16 cellular contexts compared by ENCODE assay signal in the genomic region with DNA sequence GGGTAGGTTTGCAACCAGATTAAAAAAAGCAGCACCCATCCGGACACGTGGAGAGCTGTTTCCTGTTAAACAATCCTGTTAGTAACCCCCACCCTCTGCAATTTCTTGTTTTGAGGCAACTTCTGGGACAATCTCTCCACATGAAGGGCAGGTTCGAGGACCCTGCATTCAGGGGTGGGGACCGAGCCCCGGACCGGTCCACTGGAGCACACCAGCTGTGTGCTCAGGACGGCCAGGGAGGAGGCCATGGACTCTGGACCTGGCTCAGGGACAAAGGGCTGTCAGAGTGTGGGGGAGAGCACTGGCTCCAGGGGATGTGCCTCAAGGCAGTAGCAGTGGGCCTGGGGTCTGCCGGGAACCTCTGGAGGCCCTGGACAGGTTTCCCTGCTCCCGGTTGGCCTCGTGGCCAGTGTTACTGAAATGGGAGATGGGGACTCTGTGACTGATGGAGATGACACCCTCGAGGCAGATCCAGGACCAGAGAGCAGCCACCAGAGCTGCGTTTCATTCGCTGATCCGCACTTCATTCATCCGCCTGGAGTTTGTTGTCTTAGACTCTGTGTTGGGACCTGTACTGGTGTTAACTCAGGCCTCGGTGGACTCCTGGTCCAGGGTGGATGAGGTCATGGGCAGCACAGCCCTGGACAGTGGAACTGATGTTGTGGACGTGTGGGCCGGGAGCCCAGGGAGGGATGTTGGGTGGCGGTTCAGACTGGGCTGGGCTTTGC. TPM values are rescaled to one million over a fixed set of nuclear protein-coding genes. Genes with fewer than 3 reads are reported as not detected.
DNase-seq lines count a peak whose midpoint lies in the region; ATAC-seq and TF ChIP-seq lines count a peak whose summit lies in the region.
"Had no signal": no experiment of that assay in that cellular context is flagged by ENCODE, and none has a peak within 500 bp of the region (broad histone marks: within the 10 kb centered on the region; RNA-seq: fewer than 3 reads in every experiment).

No MANE protein-coding gene starts in this region.

- peak overlapping the region; percentile 21 for H2AFZ ChIP-seq in parathyroid adenoma
- H2AFZ ChIP-seq: hepatocyte had no signal

- no peak for TF ChIP-seq POLR2A in erythroblast (IDR thresholded peaks at IDR 0.05; ENCODE audit: low read length)

- H3K79me2 ChIP-seq in parathyroid adenoma = no peaks in the 10 kb centered on the region
- H3K79me2 ChIP-seq: hepatocyte had no signal

- peaks cover 22% of the 10 kb centered on the region for H3K27me3 Mint-ChIP-seq in activated CD4-positive, alpha-beta T cell treated with anti-CD3 and anti-CD28 coated beads, Interleukin-2, amount 10 ng/mL, durations not matched to agents 24 days and 14 days
- H3K27me3 Mint-ChIP-seq in activated CD4-positive, alpha-beta T cell treated with anti-CD3 and anti-CD28 coated beads for 36 hours = peaks cover 3% of the 10 kb centered on the region

- peak overlapping the region; percentile 58 for H3K27ac ChIP-seq in parathyroid adenoma
- H3K27ac ChIP-seq: hepatocyte, uterus had no signal

- no peaks in the 10 kb centered on the region for H3K36me3 ChIP-seq in parathyroid adenoma (ENCODE audit: control insufficient read depth, insufficient read depth, low read length)
- H3K36me3 ChIP-seq: uterus had no signal

- CTCF ChIA-PET in activated CD4-positive, alpha-beta T cell treated with anti-CD3 and anti-CD28 coated beads for 36 hours (lab: Charles Lee) = no interaction called here

- H3K4me1 Mint-ChIP-seq in activated CD4-positive, alpha-beta T cell treated with anti-CD3 and anti-CD28 coated beads, Interleukin-2, amount 10 ng/mL, durations not matched to agents 24 days and 14 days = peaks cover 8% of the 10 kb centered on the region
- peaks cover 12% of the 10 kb centered on the region for H3K4me1 Mint-ChIP-seq in activated CD4-positive, alpha-beta T cell treated with anti-CD3 and anti-CD28 coated beads for 36 hours

- peaks cover 5% of the 10 kb centered on the region for H3K36me3 Mint-ChIP-seq in activated CD4-positive, alpha-beta T cell treated with anti-CD3 and anti-CD28 coated beads, Interleukin-2, amount 10 ng/mL, durations not matched to agents 24 days and 14 days (ENCODE audit: low read depth)
- peaks cover 3% of the 10 kb centered on the region for H3K36me3 Mint-ChIP-seq in activated CD4-positive, alpha-beta T cell treated with anti-CD3 and anti-CD28 coated beads for 36 hours (ENCODE audit: low read depth)

- intact Hi-C loops in activated CD4-positive, alpha-beta T cell treated with anti-CD3 and anti-CD28 coated beads, Interleukin-2, amount 10 ng/mL, durations not matched to agents 24 days and 14 days (cut with micrococcal nuclease) = no loop called here
- intact Hi-C loops in activated CD4-positive, alpha-beta T cell treated with anti-CD3 and anti-CD28 coated beads for 36 hours (cut with DNase I, micrococcal nuclease) = no loop called here
- intact Hi-C loops in left colon (cut with DNase I, micrococcal nuclease) = no loop called here

- POLR2A ChIA-PET in activated CD4-positive, alpha-beta T cell treated with anti-CD3 and anti-CD28 coated beads for 36 hours (lab: Charles Lee) = interaction anchor here (0.6 kb wide), 1 partner anchor 1119 kb away, joined by 3 read pairs; a partner anchor contains a TSS

- H3K9ac ChIP-seq in parathyroid adenoma = no peak overlapping the region

- peaks cover 16% of the 10 kb centered on the region for H3K4me1 ChIP-seq in parathyroid adenoma

- H3K9me3 Mint-ChIP-seq in activated CD4-positive, alpha-beta T cell treated with anti-CD3 and anti-CD28 coated beads, Interleukin-2, amount 10 ng/mL, durations not matched to agents 24 days and 14 days = no peaks in the 10 kb centered on the region
- no peaks in the 10 kb centered on the region for H3K9me3 Mint-ChIP-seq in activated CD4-positive, alpha-beta T cell treated with anti-CD3 and anti-CD28 coated beads for 36 hours (ENCODE audit: low read depth)
- H3K9me3 Mint-ChIP-seq: nephron had no signal

- H3K27me3 ChIP-seq in parathyroid adenoma (ENCODE audit: control insufficient read depth, insufficient read depth, low read length) = no peaks in the 10 kb centered on the region

- peak overlapping the region; percentile 47 for H3K4me2 ChIP-seq in parathyroid adenoma (ENCODE audit: low read length)
- H3K4me2 ChIP-seq: hepatocyte had no signal

- no peak for TF ChIP-seq CTCF in parathyroid adenoma (IDR thresholded peaks at IDR 0.05)

- ATAC-seq in activated CD4-positive, alpha-beta T cell treated with anti-CD3 and anti-CD28 coated beads for 36 hours = no peak
- ATAC-seq in left colon = peak; percentile 44

- peak overlapping the region; percentile 53 for H3K27ac Mint-ChIP-seq in activated CD4-positive, alpha-beta T cell treated with anti-CD3 and anti-CD28 coated beads, Interleukin-2, amount 10 ng/mL, durations not matched to agents 24 days and 14 days
- no peak overlapping the region for H3K27ac Mint-ChIP-seq in activated CD4-positive, alpha-beta T cell treated with anti-CD3 and anti-CD28 coated beads for 36 hours

- H3K9me3 ChIP-seq in parathyroid adenoma (ENCODE audit: control insufficient read depth, low read length) = no peaks in the 10 kb centered on the region
- H3K9me3 ChIP-seq: uterus had no signal

- no peak overlapping the region for H3K4me3 ChIP-seq in parathyroid adenoma (ENCODE audit: low read depth, low read length)
- H3K4me3 ChIP-seq: hepatocyte, uterus had no signal

- no peak for DNase-seq in activated CD4-positive, alpha-beta T cell treated with anti-CD3 and anti-CD28 coated beads, Interleukin-2, amount 10 ng/mL, durations not matched to agents 24 days and 14 days
- DNase-seq in activated CD4-positive, alpha-beta T cell treated with anti-CD3 and anti-CD28 coated beads for 36 hours = no peak
- DNase-seq in Kasumi-1 (lab: John Stamatoyannopoulos, UW) (peak; percentile 38 to 42), left colon (no peak), foreskin melanocyte (no peak), erythroblast (lab: John Stamatoyannopoulos, UW) (no peak), NCI-H1436 treated with DMSO at 0.1 percent for 48 hours (lab: John Stamatoyannopoulos, UW) (no peak)
- DNase-seq: HCEC 1CT; NCI-H1930; NCI-H226; RPMI8226; stimulated activated CD4-positive, alpha-beta T cell treated with anti-CD3 and anti-CD28 coated beads, Interleukin-4, amount 100 ng/mL, for 4 hours; uterus had no signal

- no peak overlapping the region for H3K4me3 Mint-ChIP-seq in activated CD4-positive, alpha-beta T cell treated with anti-CD3 and anti-CD28 coated beads, Interleukin-2, amount 10 ng/mL, durations not matched to agents 24 days and 14 days
- no peak overlapping the region for H3K4me3 Mint-ChIP-seq in activated CD4-positive, alpha-beta T cell treated with anti-CD3 and anti-CD28 coated beads for 36 hours

RNA-seq across cellular contexts. Expression of a gene that starts 2.9 kb away (rescaled TPM):
- 46.6 and 56.0 TPM in 2 replicates for total RNA-seq in activated CD4-positive, alpha-beta T cell treated with anti-CD3 and anti-CD28 coated beads, Interleukin-2, amount 10 ng/mL, durations not matched to agents 24 days and 14 days
- 10 to 100 TPM; 17.3 to 18.7 TPM for total RNA-seq in activated CD4-positive, alpha-beta T cell treated with anti-CD3 and anti-CD28 coated beads for 36 hours
- total RNA-seq in left colon = under 1 TPM; 0.73 to 0.92 TPM

RNA-seq across cellular contexts. Expression of a gene that starts 12.2 kb away (rescaled TPM):
- total RNA-seq in activated CD4-positive, alpha-beta T cell treated with anti-CD3 and anti-CD28 coated beads, Interleukin-2, amount 10 ng/mL, durations not matched to agents 24 days and 14 days = 2,234 and 2,296 TPM in 2 replicates
- total RNA-seq in activated CD4-positive, alpha-beta T cell treated with anti-CD3 and anti-CD28 coated beads for 36 hours = 1,000 to 10,000 TPM; 2,518 to 3,038 TPM
- 1,000 to 10,000 TPM; 1,613 to 1,684 TPM for total RNA-seq in left colon

RNA-seq across cellular contexts. Expression of a gene that starts 40.8 kb away (rescaled TPM):
- not detected in 2 replicates for total RNA-seq in activated CD4-positive, alpha-beta T cell treated with anti-CD3 and anti-CD28 coated beads, Interleukin-2, amount 10 ng/mL, durations not matched to agents 24 days and 14 days
- total RNA-seq in activated CD4-positive, alpha-beta T cell treated with anti-CD3 and anti-CD28 coated beads for 36 hours = not detected
- total RNA-seq in left colon = 1 to 10 TPM in 1 of 2 donors, under 1 TPM in 1; 0.73 to 4.4 TPM

Comparison
In these comparisons a context has a peak if more than half of its experiments do, and no peak if none do; other contexts are left out.
1. DNase-seq: peak in Kasumi-1 (2 of 2); none in activated CD4-positive, alpha-beta T cell treated with anti-CD3 and anti-CD28 coated beads, Interleukin-2, amount 10 ng/mL, durations not matched to agents 24 days and 14 days (single experiment), activated CD4-positive, alpha-beta T cell treated with anti-CD3 and anti-CD28 coated beads for 36 hours (single experiment), left colon (0 of 2), foreskin melanocyte (single experiment), erythroblast (0 of 2) and NCI-H1436 treated with DMSO at 0.1 percent for 48 hours (single experiment).
2. RNA of a gene that starts 2.9 kb away (total RNA-seq): 46.6 to 56.0 TPM in activated CD4-positive, alpha-beta T cell treated with anti-CD3 and anti-CD28 coated beads, Interleukin-2, amount 10 ng/mL, durations not matched to agents 24 days and 14 days and 17.3 to 18.7 TPM in activated CD4-positive, alpha-beta T cell treated with anti-CD3 and anti-CD28 coated beads for 36 hours; 0.73 to 0.92 TPM in left colon; every median in the first group is over 4 times any median in the second.